16 cellular contexts compared by ENCODE assay signal in genomic region chr4:4271912-4272311, GRCh38. TPM values are rescaled to one million over a fixed set of nuclear protein-coding genes. Genes with fewer than 3 reads are reported as not detected.
DNase-seq lines count a peak whose midpoint lies in the region; ATAC-seq and TF ChIP-seq lines count a peak whose summit lies in the region.
"Had no signal": no experiment of that assay in that cellular context is flagged by ENCODE, and none has a peak within 500 bp of the region (broad histone marks: within the 10 kb centered on the region; RNA-seq: fewer than 3 reads in every experiment).

No MANE protein-coding gene starts in this region.

- H3K36me3 ChIP-seq in Loucy (ENCODE audit: insufficient read depth, low read length) = peaks cover 77% of the 10 kb centered on the region; the same call in 1 of the 2 replicates
- peaks cover 31 to 87% of the 10 kb centered on the region in 2 donors for H3K36me3 ChIP-seq in psoas muscle (ENCODE audit: insufficient read depth in 1 of 2, low read depth in 1 of 2)

- H2AFZ ChIP-seq in Loucy (ENCODE audit: low read length) = no peak overlapping the region

- ATAC-seq in psoas muscle = peak in 3 of 4 donors; percentile 51 to 62 (median 57)
- no peak for ATAC-seq in activated T-cell treated with anti-CD3 and anti-CD28 coated beads, Interleukin-2, amount 50 U/mL, for 4 hours
- no peak for ATAC-seq in HG02571 (IDR thresholded peaks at IDR 0.05; ENCODE audit: unreplicated experiment)

- no peaks in the 10 kb centered on the region for H3F3A ChIP-seq in Loucy (ENCODE audit: low read depth)

- H3K9me3 Mint-ChIP-seq in activated naive CD4-positive, alpha-beta T cell treated with anti-CD3 and anti-CD28 coated beads, Interleukin-2, amount 10 ng/mL, durations not matched to agents 7 days and 5 days = no peaks in the 10 kb centered on the region
- no peaks in the 10 kb centered on the region for H3K9me3 Mint-ChIP-seq in activated T-cell treated with anti-CD3 and anti-CD28 coated beads, Interleukin-2, amount 50 U/mL, for 4 hours

- no peak for DNase-seq in activated naive CD4-positive, alpha-beta T cell treated with anti-CD3 and anti-CD28 coated beads, Interleukin-2, amount 10 ng/mL, durations not matched to agents 7 days and 5 days
- no peak for DNase-seq in activated naive CD4-positive, alpha-beta T cell (lab: John Stamatoyannopoulos, UW)
- DNase-seq in choroid plexus epithelial cell (ENCODE audit: low read depth) = peak; percentile 74
- no peak for DNase-seq in psoas muscle
- no peak for DNase-seq in 8988T
- DNase-seq in activated T-cell treated with anti-CD3 and anti-CD28 coated beads, Interleukin-2, amount 50 U/mL, for 4 hours = no peak
- DNase-seq: NCI-H1048; NCI-H510A; stimulated activated CD4-positive, alpha-beta T cell treated with anti-CD3 and anti-CD28 coated beads, Interleukin-2, amount 100 ng/mL, for 48 hours had no signal

- no peaks in the 10 kb centered on the region for H3K27me3 Mint-ChIP-seq in activated naive CD4-positive, alpha-beta T cell treated with anti-CD3 and anti-CD28 coated beads, Interleukin-2, amount 10 ng/mL, durations not matched to agents 7 days and 5 days
- no peaks in the 10 kb centered on the region for H3K27me3 Mint-ChIP-seq in activated T-cell treated with anti-CD3 and anti-CD28 coated beads, Interleukin-2, amount 50 U/mL, for 4 hours (ENCODE audit: low read depth)

- no peaks in the 10 kb centered on the region for H3K79me2 ChIP-seq in Loucy (ENCODE audit: insufficient read depth, low read length)

- no peaks in the 10 kb centered on the region for H4K20me1 ChIP-seq in Loucy (ENCODE audit: insufficient read depth, low read length, poor library complexity, severe bottlenecking)

- no peak overlapping the region for H3K4me3 ChIP-seq in Loucy (ENCODE audit: low read length, poor library complexity, severe bottlenecking)
- H3K4me3 ChIP-seq in choroid plexus epithelial cell (ENCODE audit: low read depth, low read length) = no peak overlapping the region
- no peak overlapping the region for H3K4me3 ChIP-seq in psoas muscle
- H3K4me3 ChIP-seq: vagina had no signal

- CTCF ChIA-PET in activated naive CD4-positive, alpha-beta T cell treated with anti-CD3 and anti-CD28 coated beads, Interleukin-2, amount 10 ng/mL, durations not matched to agents 7 days and 5 days (lab: Charles Lee) = no interaction called here

- no peaks in the 10 kb centered on the region for H3K27me3 ChIP-seq in Loucy (ENCODE audit: insufficient read depth, low read length, poor library complexity, severe bottlenecking)
- no peaks in the 10 kb centered on the region for H3K27me3 ChIP-seq in psoas muscle (ENCODE audit: insufficient read depth in 3 of 3, low read length in 2 of 3)
- H3K27me3 ChIP-seq: vagina had no signal

- no peak overlapping the region for H3K27ac ChIP-seq in psoas muscle
- H3K27ac ChIP-seq: vagina, VCaP had no signal

- H3K9me3 ChIP-seq in Loucy (ENCODE audit: insufficient read depth, low read depth, low read length) = no peaks in the 10 kb centered on the region
- H3K9me3 ChIP-seq in psoas muscle = no peaks in the 10 kb centered on the region
- H3K9me3 ChIP-seq: vagina had no signal

- WGBS in psoas muscle, 3 donors = 84 to 90% (median 89%) methylated on average over 10 of the region's 10 CpGs

- peak overlapping the region; percentile 29 for H3K27ac Mint-ChIP-seq in activated naive CD4-positive, alpha-beta T cell treated with anti-CD3 and anti-CD28 coated beads, Interleukin-2, amount 10 ng/mL, durations not matched to agents 7 days and 5 days

- intact Hi-C loops in psoas muscle (cut with DNase I) = no loop called here

- no peaks in the 10 kb centered on the region for H3K9me2 ChIP-seq in Loucy (replicated peaks; ENCODE audit: low read depth, low read length)

- no peaks in the 10 kb centered on the region for H3K4me1 ChIP-seq in Loucy (ENCODE audit: insufficient read depth, low read length, poor library complexity, severe bottlenecking)
- no peaks in the 10 kb centered on the region for H3K4me1 ChIP-seq in psoas muscle
- H3K4me1 ChIP-seq: vagina had no signal

- no peak overlapping the region for H3K9ac ChIP-seq in Loucy (ENCODE audit: low read depth, low read length, poor library complexity, severe bottlenecking)

- no peak overlapping the region for H3K4me3 Mint-ChIP-seq in activated naive CD4-positive, alpha-beta T cell treated with anti-CD3 and anti-CD28 coated beads, Interleukin-2, amount 10 ng/mL, durations not matched to agents 7 days and 5 days
- H3K4me3 Mint-ChIP-seq in activated T-cell treated with anti-CD3 and anti-CD28 coated beads, Interleukin-2, amount 50 U/mL, for 4 hours = no peak overlapping the region

- TF ChIP-seq CTCF in Loucy (conservative IDR thresholded peaks at IDR 0.05; ENCODE audit: low read length) (0 out of 2 replicates have a peak, but pooled peaks have one; percentile 14), choroid plexus epithelial cell (conservative IDR thresholded peaks at IDR 0.05; ENCODE audit: low read depth, low read length) (no peak), psoas muscle (IDR thresholded peaks at IDR 0.05) (no peak)

- peaks cover 41% of the 10 kb centered on the region for H3K36me3 Mint-ChIP-seq in activated naive CD4-positive, alpha-beta T cell treated with anti-CD3 and anti-CD28 coated beads, Interleukin-2, amount 10 ng/mL, durations not matched to agents 7 days and 5 days
- peaks cover 56% of the 10 kb centered on the region for H3K36me3 Mint-ChIP-seq in activated T-cell treated with anti-CD3 and anti-CD28 coated beads, Interleukin-2, amount 50 U/mL, for 4 hours (ENCODE audit: insufficient read depth)

- no peak overlapping the region for H3K4me2 ChIP-seq in Loucy (ENCODE audit: low read depth, low read length, poor library complexity, severe bottlenecking)

- peaks cover 24% of the 10 kb centered on the region for H3K4me1 Mint-ChIP-seq in activated naive CD4-positive, alpha-beta T cell treated with anti-CD3 and anti-CD28 coated beads, Interleukin-2, amount 10 ng/mL, durations not matched to agents 7 days and 5 days
- H3K4me1 Mint-ChIP-seq in activated T-cell treated with anti-CD3 and anti-CD28 coated beads, Interleukin-2, amount 50 U/mL, for 4 hours (ENCODE audit: low read depth) = peaks cover 30% of the 10 kb centered on the region

RNA-seq across cellular contexts. Expression of gene LYAR, which starts 18.0 kb away (rescaled TPM):
- total RNA-seq in psoas muscle = 10 to 100 TPM; 12.8 to 26.6 (median 15.1) TPM
- polyA plus RNA-seq in psoas muscle = 10 to 100 TPM; 17.7 to 60.8 (median 38.7) TPM
- 100 to 1,000 TPM; 114 to 129 (median 118) TPM for total RNA-seq in activated T-cell treated with anti-CD3 and anti-CD28 coated beads, Interleukin-2, amount 50 U/mL, for 4 hours

RNA-seq across cellular contexts. Expression of gene ZBTB49, which starts 18.1 kb away (rescaled TPM):
- total RNA-seq in psoas muscle = 1 to 10 TPM; 3.4 to 7.0 (median 6.0) TPM
- 1 to 10 TPM; 2.5 to 4.2 (median 3.0) TPM for polyA plus RNA-seq in psoas muscle
- total RNA-seq in activated T-cell treated with anti-CD3 and anti-CD28 coated beads, Interleukin-2, amount 50 U/mL, for 4 hours = 1 to 10 TPM; 4.5 to 6.9 (median 6.2) TPM

RNA-seq across cellular contexts. Expression of gene TMEM128, which starts 23.9 kb away (rescaled TPM):
- 1 to 10 TPM; 5.5 to 7.8 (median 6.5) TPM for total RNA-seq in psoas muscle
- 1 to 10 TPM; 6.5 to 7.4 (median 7.0) TPM for polyA plus RNA-seq in psoas muscle
- total RNA-seq in activated T-cell treated with anti-CD3 and anti-CD28 coated beads, Interleukin-2, amount 50 U/mL, for 4 hours = 10 to 100 TPM; 17.4 to 29.9 (median 28.8) TPM

RNA-seq across cellular contexts. Expression of gene OTOP1, which starts 45.2 kb away (rescaled TPM):
- total RNA-seq in psoas muscle = not detected
- not detected for polyA plus RNA-seq in psoas muscle
- total RNA-seq in activated T-cell treated with anti-CD3 and anti-CD28 coated beads, Interleukin-2, amount 50 U/mL, for 4 hours = not detected
- total RNA-seq: Daoy, kidney epithelial cell, renal cortical epithelial cell, vagina had no signal

Comparison
In these comparisons a context has a peak if more than half of its experiments do, and no peak if none do; other contexts are left out.
1. ATAC-seq: peak in psoas muscle (3 of 4); none in activated T-cell treated with anti-CD3 and anti-CD28 coated beads, Interleukin-2, amount 50 U/mL, for 4 hours (0 of 2) and HG02571 (single experiment).
2. RNA of gene LYAR, which starts 18.0 kb away (total RNA-seq): 114 to 129 TPM in activated T-cell treated with anti-CD3 and anti-CD28 coated beads, Interleukin-2, amount 50 U/mL, for 4 hours; 12.8 to 26.6 TPM in psoas muscle; every median in the first group is over 4 times any median in the second.